9 cellular contexts compared by ENCODE assay signal in genomic region chr12:58888131-58888783, GRCh38. TPM values are rescaled to one million over a fixed set of nuclear protein-coding genes. Genes with fewer than 3 reads are reported as not detected.
DNase-seq lines count a peak whose midpoint lies in the region; ATAC-seq and TF ChIP-seq lines count a peak whose summit lies in the region.
"Had no signal": no experiment of that assay in that cellular context is flagged by ENCODE, and none has a peak within 500 bp of the region (broad histone marks: within the 10 kb centered on the region; RNA-seq: fewer than 3 reads in every experiment).

No MANE protein-coding gene starts in this region.

- TF ChIP-seq POLR2A in breast epithelium (IDR thresholded peaks at IDR 0.05), result no peak

- peaks cover 4% of the 10 kb centered on the region for H3K36me3 ChIP-seq in breast epithelium

- DNase-seq in AG04449 (ENCODE audit: low read depth, low spot score), result peak; percentile 16
- DNase-seq in NCI-H187 (lab: John Stamatoyannopoulos, UW), result peak; percentile 37 to 71
- peak in 1 of 2 donors; percentile 63 for DNase-seq in breast epithelium (ENCODE audit: low spot score in 2 of 2)
- DNase-seq in kidney glomerular epithelial cell (lab: John Stamatoyannopoulos, UW), result peak; percentile 98
- no peak for DNase-seq in NAMALWA (ENCODE audit: low spot score)
- no peak for DNase-seq in stimulated activated CD4-positive, alpha-beta T cell treated with anti-CD3 and anti-CD28 coated beads, Interleukin-15, amount 100 ng/mL, for 24 hours
- DNase-seq: CD4-positive, CD25-positive, alpha-beta regulatory T cell had no signal

- POLR2A ChIA-PET in AG04449 (lab: Yijun Ruan, JAX), result no interaction called here

- no peaks in the 10 kb centered on the region for H3K27me3 ChIP-seq in breast epithelium

- H3K9me3 ChIP-seq in breast epithelium, result no peaks in the 10 kb centered on the region

- CTCF ChIA-PET in AG04449 (lab: Yijun Ruan, JAX), result interaction anchor here (2.4 to 2.5 kb wide), 2 partner anchors 13 to 347 kb away, joined by 7 to 9 read pairs; no protein-coding TSS in a partner anchor

- H3K4me1 ChIP-seq in breast epithelium, result peaks cover 0 to 8% of the 10 kb centered on the region in 2 donors

- H3K4me3 ChIP-seq in AG04449 (ENCODE audit: low read depth, low read length) (no peak overlapping the region), breast epithelium (no peak overlapping the region)

- intact Hi-C loops in breast epithelium (cut with DNase I; ENCODE audit: low total_unique reads), result no loop called here

- no peak for TF ChIP-seq CTCF in AG04449 (IDR thresholded peaks at IDR 0.05; ENCODE audit: insufficient read depth, low read length, missing control alignments)
- no peak for TF ChIP-seq CTCF in breast epithelium (IDR thresholded peaks at IDR 0.05)

- peak overlapping the region; percentile 17 to 56 for H3K27ac ChIP-seq in breast epithelium

- no peak for ATAC-seq in GM19395 (IDR thresholded peaks at IDR 0.05; ENCODE audit: unreplicated experiment)
- no peak for ATAC-seq in HG03095 (IDR thresholded peaks at IDR 0.05; ENCODE audit: unreplicated experiment)

RNA-seq across cellular contexts. Expression of gene LRIG3, which starts 32.0 kb away (rescaled TPM):
- total RNA-seq in breast epithelium, result 100 to 1,000 TPM; 116 to 139 (median 125) TPM
- total RNA-seq: CD4-positive, CD25-positive, alpha-beta regulatory T cell had no signal

Comparison
In these comparisons a context has a peak if more than half of its experiments do, and no peak if none do; other contexts are left out.
1. DNase-seq: peak in AG04449 (single experiment), NCI-H187 (2 of 2) and kidney glomerular epithelial cell (single experiment); none in NAMALWA (single experiment) and stimulated activated CD4-positive, alpha-beta T cell treated with anti-CD3 and anti-CD28 coated beads, Interleukin-15, amount 100 ng/mL, for 24 hours (single experiment).